In genomic region chr16:87702325-87702811, GRCh38 we compare ENCODE assay signal across 8 cellular contexts.
DNase-seq lines count a peak whose midpoint lies in the region; ATAC-seq and TF ChIP-seq lines count a peak whose summit lies in the region.

No MANE protein-coding gene starts in this region.

- ATAC-seq in GM18907 (IDR thresholded peaks at IDR 0.05; ENCODE audit: unreplicated experiment) (peak; percentile 54), HG03196 (IDR thresholded peaks at IDR 0.05; ENCODE audit: unreplicated experiment) (peak; percentile 50), foreskin keratinocyte (no peak), HG03520 (IDR thresholded peaks at IDR 0.05; ENCODE audit: unreplicated experiment) (no peak)

- H3K27me3 ChIP-seq in foreskin keratinocyte = no peaks in the 10 kb centered on the region

- peak; percentile 20 for DNase-seq in A172 (ENCODE audit: low spot score)
- DNase-seq in activated CD8-positive, alpha-beta memory T cell treated with anti-CD3 and anti-CD28 coated beads for 48 hours (ENCODE audit: low read depth in 2 of 3, low spot score in 2 of 3) = peak in 2 of 3 experiments; percentile 21 to 33
- DNase-seq in foreskin keratinocyte = no peak
- peak; percentile 22 for DNase-seq in stimulated activated CD8-positive, alpha-beta memory T cell treated with anti-CD3 and anti-CD28 coated beads, Interleukin-12 subunit alpha, Interleukin-12 subunit beta, amount 100 ng/mL, for 4 hours (ENCODE audit: low read depth)
- DNase-seq in NCI-H2107 (lab: John Stamatoyannopoulos, UW) = no peak

- no peak overlapping the region for H3K27ac ChIP-seq in foreskin keratinocyte

- H3K4me1 ChIP-seq in foreskin keratinocyte = no peaks in the 10 kb centered on the region

- peak; percentile 49 for TF ChIP-seq CTCF in foreskin keratinocyte (conservative IDR thresholded peaks at IDR 0.05)

Comparison
In these comparisons a context has a peak if more than half of its experiments do, and no peak if none do; other contexts are left out.
1. DNase-seq: peak in A172 (single experiment), activated CD8-positive, alpha-beta memory T cell treated with anti-CD3 and anti-CD28 coated beads for 48 hours (2 of 3) and stimulated activated CD8-positive, alpha-beta memory T cell treated with anti-CD3 and anti-CD28 coated beads, Interleukin-12 subunit alpha, Interleukin-12 subunit beta, amount 100 ng/mL, for 4 hours (single experiment); none in foreskin keratinocyte (0 of 2) and NCI-H2107 (single experiment).
2. ATAC-seq: peak in GM18907 (single experiment) and HG03196 (single experiment); none in foreskin keratinocyte (single experiment) and HG03520 (single experiment).